8 cellular contexts compared by ENCODE assay signal in genomic region chr1:19210772-19211549, GRCh38. TPM values are rescaled to one million over a fixed set of nuclear protein-coding genes. Genes with fewer than 3 reads are reported as not detected.
A peak's percentile ranks its signal among the peaks of the same experiment; 100 is the strongest.
DNase-seq lines count a peak whose midpoint lies in the region; ATAC-seq and TF ChIP-seq lines count a peak whose summit lies in the region.

No MANE protein-coding gene starts in this region.

- H3K27me3 ChIP-seq in DND-41 (ENCODE audit: insufficient read depth, low read length, poor library complexity) (no peaks in the 10 kb centered on the region), KMS-11 (ENCODE audit: insufficient read depth, low read depth) (no peaks in the 10 kb centered on the region), ascending aorta (no peaks in the 10 kb centered on the region), tibial artery (no peaks in the 10 kb centered on the region)

- H4K20me1 ChIP-seq in DND-41 (ENCODE audit: insufficient read depth, low read length) (peaks cover 42% of the 10 kb centered on the region; the same call in 1 of the 2 replicates), KMS-11 (ENCODE audit: insufficient read depth) (peaks cover 11% of the 10 kb centered on the region)

- ATAC-seq in DND-41 (ENCODE audit: insufficient read depth, low read depth) (no peak), left lobe of liver (peak; percentile 6), GM18520 (IDR thresholded peaks at IDR 0.05; ENCODE audit: unreplicated experiment) (no peak), HG03108 (IDR thresholded peaks at IDR 0.05; ENCODE audit: unreplicated experiment) (no peak)

- DNase-seq in DND-41: peak; percentile 10
- DNase-seq in ascending aorta (ENCODE audit: low spot score in 2 of 2): no peak
- DNase-seq in left lobe of liver (ENCODE audit: low spot score): no peak
- no peak for DNase-seq in tibial artery
- no peak for DNase-seq in COR-L47 (lab: John Stamatoyannopoulos, UW)

- H3K79me2 ChIP-seq in DND-41 (ENCODE audit: insufficient read depth, low read length): peaks cover 99% of the 10 kb centered on the region
- H3K79me2 ChIP-seq in KMS-11 (ENCODE audit: insufficient read depth, low read depth): peaks cover 91% of the 10 kb centered on the region

- peak overlapping the region; percentile 84 to 88 for H3K4me3 ChIP-seq in DND-41 (ENCODE audit: low read depth in 1 of 2, low read length in 2 of 2)
- H3K4me3 ChIP-seq in KMS-11 (IDR thresholded peaks at IDR 0.05; ENCODE audit: insufficient read depth, low read depth, low read length): peak overlapping the region; percentile 93
- peak overlapping the region; percentile 67 to 75 for H3K4me3 ChIP-seq in ascending aorta
- peak overlapping the region; percentile 95 to 97 for H3K4me3 ChIP-seq in tibial artery

- H3K36me3 ChIP-seq in DND-41 (ENCODE audit: insufficient read depth, low read length) (peaks cover 25% of the 10 kb centered on the region), KMS-11 (ENCODE audit: insufficient read depth) (no peaks in the 10 kb centered on the region), ascending aorta (peaks cover 0 to 13% of the 10 kb centered on the region in 2 donors), tibial artery (peaks cover 0 to 9% (median 3%) of the 10 kb centered on the region in 3 donors)

- H3K4me2 ChIP-seq in DND-41 (ENCODE audit: insufficient read depth, low read length) (peak overlapping the region; percentile 85), KMS-11 (peak overlapping the region; percentile 99)

- peak overlapping the region; percentile 94 for H2AFZ ChIP-seq in DND-41 (ENCODE audit: low read depth, low read length)
- peak overlapping the region; percentile 70 for H2AFZ ChIP-seq in KMS-11 (ENCODE audit: low read depth)

- H3K9me3 ChIP-seq in DND-41 (ENCODE audit: insufficient read depth, low read length, severe bottlenecking) (no peaks in the 10 kb centered on the region), ascending aorta (no peaks in the 10 kb centered on the region), tibial artery (no peaks in the 10 kb centered on the region)

- intact Hi-C loops in ascending aorta (cut with DNase I): no loop called here
- intact Hi-C loops in tibial artery (cut with DNase I; ENCODE audit: low total_unique reads): no loop called here

- TF ChIP-seq CTCF in DND-41 (IDR thresholded peaks at IDR 0.05; ENCODE audit: borderline replicate concordance, extremely low read depth, low read length, poor library complexity, severe bottlenecking): no peak
- no peak for TF ChIP-seq CTCF in KMS-11 (conservative IDR thresholded peaks at IDR 0.05; ENCODE audit: low read depth, low read length)
- TF ChIP-seq CTCF in ascending aorta (IDR thresholded peaks at IDR 0.05): no peak
- no peak for TF ChIP-seq CTCF in tibial artery (IDR thresholded peaks at IDR 0.05)

- H3K27ac ChIP-seq in DND-41 (ENCODE audit: low read length) (peak overlapping the region; percentile 94), KMS-11 (peak overlapping the region; percentile 88), ascending aorta (peak overlapping the region; percentile 90 to 95), tibial artery (peak overlapping the region; percentile 95 to 97)

- H3K4me1 ChIP-seq in DND-41 (ENCODE audit: insufficient read depth, low read length) (peaks cover 60% of the 10 kb centered on the region), KMS-11 (ENCODE audit: low read depth, poor library complexity, severe bottlenecking) (peaks cover 56% of the 10 kb centered on the region), ascending aorta (peaks cover 6 to 26% of the 10 kb centered on the region in 2 donors), tibial artery (peaks cover 0 to 45% (median 32%) of the 10 kb centered on the region in 4 donors)

- H3K9ac ChIP-seq in DND-41 (ENCODE audit: low read depth, low read length) (peak overlapping the region; percentile 79), KMS-11 (peak overlapping the region; percentile 86)

RNA-seq across cellular contexts. Expression of gene UBR4, which starts 0.9 kb away (rescaled TPM):
- total RNA-seq in ascending aorta (222 TPM), left lobe of liver (127 TPM)

RNA-seq across cellular contexts. Expression of gene EMC1, which starts 40.4 kb away (rescaled TPM):
- total RNA-seq in ascending aorta (93.0 TPM), left lobe of liver (19.7 TPM)

RNA-seq across cellular contexts. Expression of gene MRTO4, which starts 40.6 kb away (rescaled TPM):
- 13.4 TPM for total RNA-seq in ascending aorta
- 8.7 TPM for total RNA-seq in left lobe of liver
